9 cellular contexts compared by ENCODE assay signal in the genomic region with DNA sequence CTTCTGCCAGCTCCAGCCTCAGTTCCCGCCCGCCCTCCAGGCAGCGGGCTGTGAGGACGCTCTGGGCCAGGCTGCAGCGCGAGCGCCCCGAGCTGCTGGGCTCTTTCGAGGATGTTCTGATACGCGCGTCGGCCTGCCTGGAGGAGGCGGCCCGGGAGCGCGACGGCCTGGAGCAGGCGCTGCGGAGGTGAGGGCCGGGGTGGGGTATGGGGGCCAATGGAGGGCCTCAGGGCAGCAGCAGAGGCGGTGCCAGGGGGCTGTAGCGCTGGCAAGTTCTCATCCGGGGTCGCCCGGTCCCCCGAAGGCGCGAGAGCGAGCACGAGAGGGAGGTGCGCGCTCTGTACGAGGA. TPM values are rescaled to one million over a fixed set of nuclear protein-coding genes. Genes with fewer than 3 reads are reported as not detected.
DNase-seq lines count a peak whose midpoint lies in the region; ATAC-seq and TF ChIP-seq lines count a peak whose summit lies in the region.
"Had no signal": no experiment of that assay in that cellular context is flagged by ENCODE, and none has a peak within 500 bp of the region (broad histone marks: within the 10 kb centered on the region; RNA-seq: fewer than 3 reads in every experiment).

No MANE protein-coding gene starts in this region.

- H3K4me3 Mint-ChIP-seq in natural killer cell treated with Interleukin-12 subunit alpha and Interleukin-12 subunit beta and Interleukin-15 and Interleukin-18, amount 100 ng/mL, for 72 hours: peak overlapping the region; percentile 60

- DNase-seq in AG04449 (ENCODE audit: low read depth, low spot score): no peak
- DNase-seq in HT-29 (ENCODE audit: low spot score): peak; percentile 55
- no peak for DNase-seq in natural killer cell treated with Interleukin-12 subunit alpha and Interleukin-12 subunit beta and Interleukin-15 and Interleukin-18, amount 100 ng/mL, for 72 hours (ENCODE audit: low spot score)
- DNase-seq in NCI-H187 treated with DMSO at 0.1 percent for 48 hours (lab: John Stamatoyannopoulos, UW): no peak
- DNase-seq in left lobe of liver (ENCODE audit: low spot score): no peak
- DNase-seq in sciatic nerve (ENCODE audit: low spot score): no peak

- TF ChIP-seq CTCF in AG04449 (IDR thresholded peaks at IDR 0.05; ENCODE audit: insufficient read depth, low read length, missing control alignments): no peak

- H3K36me3 ChIP-seq in duodenal mucosa (ENCODE audit: control insufficient read depth in 1 of 2, insufficient read depth in 2 of 2, low read length in 2 of 2): no peaks in the 10 kb centered on the region

- H3K9me3 Mint-ChIP-seq in natural killer cell treated with Interleukin-12 subunit alpha and Interleukin-12 subunit beta and Interleukin-15 and Interleukin-18, amount 100 ng/mL, for 72 hours: no peaks in the 10 kb centered on the region
- H3K9me3 Mint-ChIP-seq: T-helper 1 cell treated with Interleukin-12 subunit alpha and Interleukin-12 subunit beta and Interleukin-4 antibody, amounts not matched to agents 30 μg/mL and 1 μg/mL, for 36 hours had no signal

- intact Hi-C loops in sciatic nerve (cut with DNase I): loop anchor here (10.0 kb wide), 1 partner anchor 1485 kb away; no protein-coding TSS in a partner anchor

- peaks cover 60 to 79% of the 10 kb centered on the region in 2 donors for H3K4me1 ChIP-seq in duodenal mucosa (ENCODE audit: control insufficient read depth in 1 of 2, insufficient read depth in 2 of 2, low read length in 2 of 2)

- POLR2A ChIA-PET in AG04449 (lab: Yijun Ruan, JAX): interaction anchor here (1.0 to 8.7 kb wide), 5 partner anchors 10 to 19 kb away, joined by 3 to 109 read pairs (median 3); a partner anchor contains a TSS

- no peak overlapping the region for H3K27ac Mint-ChIP-seq in natural killer cell treated with Interleukin-12 subunit alpha and Interleukin-12 subunit beta and Interleukin-15 and Interleukin-18, amount 100 ng/mL, for 72 hours
- H3K27ac Mint-ChIP-seq: T-helper 1 cell treated with Interleukin-12 subunit alpha and Interleukin-12 subunit beta and Interleukin-4 antibody, amounts not matched to agents 30 μg/mL and 1 μg/mL, for 36 hours had no signal

- H3K9me3 ChIP-seq in duodenal mucosa (ENCODE audit: control insufficient read depth in 1 of 2, low read length in 2 of 2): no peaks in the 10 kb centered on the region

- H3K4me1 Mint-ChIP-seq in natural killer cell treated with Interleukin-12 subunit alpha and Interleukin-12 subunit beta and Interleukin-15 and Interleukin-18, amount 100 ng/mL, for 72 hours (ENCODE audit: low read depth in 2 of 2): peaks cover 10 to 20% of the 10 kb centered on the region in 2 donors

- H3K27ac ChIP-seq in duodenal mucosa (ENCODE audit: low read depth, low read length): no peak overlapping the region

- peak in 1 of 2 donors; percentile 1 for ATAC-seq in natural killer cell treated with Interleukin-12 subunit alpha and Interleukin-12 subunit beta and Interleukin-15 and Interleukin-18, amount 100 ng/mL, for 72 hours
- ATAC-seq in left lobe of liver: no peak
- no peak for ATAC-seq in sciatic nerve
- ATAC-seq in GM19467 (IDR thresholded peaks at IDR 0.05; ENCODE audit: unreplicated experiment): no peak

- peak overlapping the region; percentile 43 to 83 for H3K9ac ChIP-seq in duodenal mucosa (ENCODE audit: low read depth in 1 of 2, low read length in 2 of 2)

- no peaks in the 10 kb centered on the region for H3K36me3 Mint-ChIP-seq in natural killer cell treated with Interleukin-12 subunit alpha and Interleukin-12 subunit beta and Interleukin-15 and Interleukin-18, amount 100 ng/mL, for 72 hours

- H3K4me3 ChIP-seq in AG04449 (ENCODE audit: low read depth, low read length) (peak overlapping the region; percentile 33), duodenal mucosa (ENCODE audit: low read depth in 1 of 2, low read length in 2 of 2) (peak overlapping the region; percentile 56 to 67)

- CTCF ChIA-PET in AG04449 (lab: Yijun Ruan, JAX): interaction anchor here (1.3 kb wide), 1 partner anchor 18 kb away, joined by 4 read pairs; no protein-coding TSS in a partner anchor

- H3K27me3 ChIP-seq in duodenal mucosa (ENCODE audit: control insufficient read depth in 1 of 2, insufficient read depth in 2 of 2, low read length in 2 of 2): no peaks in the 10 kb centered on the region

- peaks cover 0 to 17% of the 10 kb centered on the region in 2 donors for H3K27me3 Mint-ChIP-seq in natural killer cell treated with Interleukin-12 subunit alpha and Interleukin-12 subunit beta and Interleukin-15 and Interleukin-18, amount 100 ng/mL, for 72 hours

RNA-seq across cellular contexts. Expression of a gene that starts 2.2 kb away (rescaled TPM):
- total RNA-seq in HT-29 (2014; rRNA removed; shearing (Covaris generic)): 204 and 225 TPM in 2 replicates
- 1 to 10 TPM; 2.6 to 2.9 TPM for total RNA-seq in natural killer cell treated with Interleukin-12 subunit alpha and Interleukin-12 subunit beta and Interleukin-15 and Interleukin-18, amount 100 ng/mL, for 72 hours
- 3.5 TPM for total RNA-seq in left lobe of liver
- 8.7 TPM for total RNA-seq in sciatic nerve

RNA-seq across cellular contexts. Expression of a gene that starts 2.8 kb away (rescaled TPM):
- total RNA-seq in HT-29 (2014; rRNA removed; shearing (Covaris generic)): 916 and 940 TPM in 2 replicates
- total RNA-seq in natural killer cell treated with Interleukin-12 subunit alpha and Interleukin-12 subunit beta and Interleukin-15 and Interleukin-18, amount 100 ng/mL, for 72 hours: 10 to 100 TPM; 45.0 to 72.0 TPM
- total RNA-seq in left lobe of liver (120 TPM), sciatic nerve (263 TPM)

RNA-seq across cellular contexts. Expression of a gene that starts 11.2 kb away (rescaled TPM):
- 174 and 202 TPM in 2 replicates for total RNA-seq in HT-29 (2014; rRNA removed; shearing (Covaris generic))
- 10 to 100 TPM; 69.0 to 95.0 TPM for total RNA-seq in natural killer cell treated with Interleukin-12 subunit alpha and Interleukin-12 subunit beta and Interleukin-15 and Interleukin-18, amount 100 ng/mL, for 72 hours
- total RNA-seq in left lobe of liver (107 TPM), sciatic nerve (174 TPM)

RNA-seq across cellular contexts. Expression of a gene that starts 12.4 kb away (rescaled TPM):
- 1,254 and 1,310 TPM in 2 replicates for total RNA-seq in HT-29 (2014; rRNA removed; shearing (Covaris generic))
- total RNA-seq in natural killer cell treated with Interleukin-12 subunit alpha and Interleukin-12 subunit beta and Interleukin-15 and Interleukin-18, amount 100 ng/mL, for 72 hours: 10 to 100 TPM; 97.4 to 97.8 TPM
- 81.5 TPM for total RNA-seq in left lobe of liver
- 85.2 TPM for total RNA-seq in sciatic nerve

RNA-seq across cellular contexts. Expression of a gene that starts 12.7 kb away (rescaled TPM):
- 29.2 and 39.6 TPM in 2 replicates for total RNA-seq in HT-29 (2014; rRNA removed; shearing (Covaris generic))
- total RNA-seq in natural killer cell treated with Interleukin-12 subunit alpha and Interleukin-12 subunit beta and Interleukin-15 and Interleukin-18, amount 100 ng/mL, for 72 hours: 10 to 100 TPM; 17.4 to 31.4 TPM
- total RNA-seq in left lobe of liver (17.1 TPM), sciatic nerve (118 TPM)

Comparison
In these comparisons a context has a peak if more than half of its experiments do, and no peak if none do; other contexts are left out.
1. RNA of a gene that starts 2.2 kb away (total RNA-seq): 204 to 225 TPM in HT-29; 8.7 TPM in sciatic nerve (single experiment), 3.5 TPM in left lobe of liver (single experiment) and 2.6 to 2.9 TPM in natural killer cell treated with Interleukin-12 subunit alpha and Interleukin-12 subunit beta and Interleukin-15 and Interleukin-18, amount 100 ng/mL, for 72 hours; every median in the first group is over 10 times any median in the second.